In the genomic region with DNA sequence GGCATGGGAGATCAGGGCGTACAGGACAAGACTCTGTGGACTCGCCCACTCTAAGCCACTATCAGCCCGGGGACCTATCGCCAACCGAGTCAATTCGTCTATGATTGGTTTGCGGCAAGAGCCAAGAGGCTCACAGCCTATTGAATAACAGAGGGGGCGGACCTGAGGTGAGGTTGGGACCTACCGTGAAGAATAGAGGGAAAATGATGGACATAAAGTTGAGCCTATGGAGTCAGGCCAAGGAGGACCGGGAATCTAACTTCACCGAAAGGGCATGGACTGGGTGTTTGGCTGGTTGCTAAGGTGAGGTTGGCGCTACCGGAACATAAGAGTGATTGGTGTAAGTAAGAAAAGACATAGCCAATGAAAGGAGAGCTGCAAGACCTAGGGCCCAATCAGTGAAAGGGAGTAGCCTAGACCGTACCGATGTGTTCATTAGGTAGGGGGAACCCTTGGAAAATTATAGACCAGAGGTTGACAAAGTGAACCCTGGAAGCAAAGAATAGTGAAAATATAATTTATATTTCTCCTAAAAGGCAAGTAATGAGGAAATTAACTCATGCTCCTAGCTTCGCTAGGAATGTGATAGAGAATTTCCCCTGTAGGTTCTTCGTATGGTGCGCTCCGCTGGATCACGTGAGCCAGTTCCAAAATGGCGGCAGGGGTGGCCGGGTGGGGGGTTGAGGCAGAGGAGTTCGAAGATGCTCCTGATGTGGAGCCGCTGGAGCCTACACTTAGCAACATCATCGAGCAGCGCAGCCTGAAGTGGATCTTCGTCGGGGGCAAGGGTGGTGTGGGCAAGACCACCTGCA, we compare ENCODE assay signal across 8 cellular contexts. TPM values are rescaled to one million over a fixed set of nuclear protein-coding genes. Genes with fewer than 3 reads are reported as not detected.
DNase-seq lines count a peak whose midpoint lies in the region; ATAC-seq, FAIRE-seq and TF ChIP-seq lines count a peak whose summit lies in the region.

A gene (plus strand): TSS at position 644 of the 812 bp plus-strand sequence. CDS start 9 bp downstream, at position 653.

- peak within 1 kb of the TSS; percentile 77 to 87 for H3K4me3 ChIP-seq in right atrium auricular region
- H3K4me3 ChIP-seq in psoas muscle, result peak within 1 kb of the TSS; percentile 81

- H3K27ac ChIP-seq in right atrium auricular region (peak within 1 kb of the TSS; percentile 83 to 86), psoas muscle (peak within 1 kb of the TSS; percentile 91)

- intact Hi-C loops in psoas muscle (cut with DNase I), result no loop called here

- peak; percentile 94 for DNase-seq in GM13977 (ENCODE audit: low spot score)
- DNase-seq in NCI-H146 treated with DMSO at 0.1 percent for 48 hours (lab: John Stamatoyannopoulos, UW; ENCODE audit: unreplicated experiment), result peak; percentile 100
- DNase-seq in T-helper 17 cell, result peak; percentile 63 to 66 (median 65)
- DNase-seq in anterior cingulate cortex (lab: John Stamatoyannopoulos, UW), result peak; percentile 54 to 98 (median 90)
- peak; percentile 98 for DNase-seq in right atrium auricular region (ENCODE audit: low spot score)
- DNase-seq in psoas muscle, result peak; percentile 86 to 89
- DNase-seq in urothelium cell line (ENCODE audit: low spot score), result peak; percentile 90

- peak; percentile 42 for FAIRE-seq in urothelium cell line (lab: Jason Lieb, UNC)

- H3K9me3 ChIP-seq in T-helper 17 cell (ENCODE audit: control insufficient read depth, low read length, poor library complexity, severe bottlenecking) (no peaks in the 10 kb centered on the region), right atrium auricular region (no peaks in the 10 kb centered on the region), psoas muscle (no peaks in the 10 kb centered on the region)

- H3K4me3 Mint-ChIP-seq in T-helper 17 cell, result peak within 1 kb of the TSS; percentile 99

- no peak for TF ChIP-seq CTCF in GM13977 (IDR thresholded peaks at IDR 0.05; ENCODE audit: extremely low read depth, insufficient read depth, missing control alignments)
- TF ChIP-seq CTCF in right atrium auricular region (IDR thresholded peaks at IDR 0.05), result no peak
- no peak for TF ChIP-seq CTCF in psoas muscle (IDR thresholded peaks at IDR 0.05)

- ATAC-seq in HG02870 (IDR thresholded peaks at IDR 0.05; ENCODE audit: unreplicated experiment), result peak; percentile 82
- peak; percentile 81 for ATAC-seq in T-helper 17 cell
- peak; percentile 87 to 91 (median 89) for ATAC-seq in psoas muscle

- H3K36me3 ChIP-seq in right atrium auricular region, result peaks cover 24% of the 10 kb centered on the region
- peaks cover 0 to 36% of the 10 kb centered on the region in 2 donors for H3K36me3 ChIP-seq in psoas muscle (ENCODE audit: insufficient read depth in 1 of 2, low read depth in 1 of 2)

- no peaks in the 10 kb centered on the region for H3K36me3 Mint-ChIP-seq in T-helper 17 cell (ENCODE audit: low read depth)

- in situ Hi-C loops in GM13977 (cut with MboI; ENCODE audit: low pct_unique_long_range_greater_than_20kb, low sequenced_read_pairs, unreplicated experiment), result no loop called here

- H3K27me3 Mint-ChIP-seq in T-helper 17 cell, result no peaks in the 10 kb centered on the region

- H3K27ac Mint-ChIP-seq in T-helper 17 cell, result peak within 1 kb of the TSS; percentile 99

- peaks cover 0 to 44% of the 10 kb centered on the region in 2 donors for H3K4me1 ChIP-seq in right atrium auricular region
- H3K4me1 ChIP-seq in psoas muscle, result peaks cover 41% of the 10 kb centered on the region

- 0 to 1% (median 1%) methylated on average over 28 of the region's 28 CpGs for WGBS in psoas muscle, 3 donors

- no peaks in the 10 kb centered on the region for H3K27me3 ChIP-seq in right atrium auricular region
- no peaks in the 10 kb centered on the region for H3K27me3 ChIP-seq in psoas muscle (ENCODE audit: insufficient read depth in 3 of 3, low read length in 2 of 3)

- H3K4me1 Mint-ChIP-seq in T-helper 17 cell, result peaks cover 27% of the 10 kb centered on the region

RNA-seq across cellular contexts. Expression of the gene that starts here (rescaled TPM):
- total RNA-seq in T-helper 17 cell, result 10 to 100 TPM; 29.8 to 32.6 TPM
- 10 to 100 TPM; 44.6 to 55.1 TPM for total RNA-seq in right atrium auricular region
- total RNA-seq in psoas muscle, result 10 to 100 TPM; 43.0 to 52.8 (median 51.0) TPM
- 100 to 1,000 TPM in 1 of 3 donors, 10 to 100 TPM in 2; 75.6 to 135 (median 98.5) TPM for polyA plus RNA-seq in psoas muscle

Comparison
In these comparisons a context has a peak if more than half of its experiments do, and no peak if none do; other contexts are left out.
1. Peak in every context shown above with its lines: DNase-seq, ATAC-seq, H3K4me3 ChIP-seq and H3K27ac ChIP-seq.